12 cellular contexts compared by ENCODE assay signal in the genomic region with DNA sequence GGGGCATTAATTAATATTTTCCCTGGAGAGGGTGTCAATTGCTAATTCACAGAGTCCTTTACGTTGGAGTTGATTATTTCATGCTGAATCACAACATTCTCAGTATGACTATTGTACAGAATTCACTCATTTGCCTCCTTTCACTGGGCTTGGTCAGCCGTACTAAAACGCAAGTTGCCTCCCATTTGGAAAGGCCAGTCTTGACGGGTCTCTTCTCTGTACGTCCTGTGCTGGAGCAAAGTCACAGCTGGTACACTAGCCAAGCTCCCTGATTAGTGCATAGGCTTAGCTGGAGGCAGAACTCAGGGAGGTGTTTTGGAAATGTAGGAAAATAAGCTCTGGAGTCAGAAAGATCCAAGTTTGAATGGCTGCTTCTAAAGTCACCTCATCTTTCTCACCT.
"Had no signal": no experiment of that assay in that cellular context is flagged by ENCODE, and none has a peak within 500 bp of the region (broad histone marks: within the 10 kb centered on the region; RNA-seq: fewer than 3 reads in every experiment).

No MANE protein-coding gene starts in this region.

- H3K27me3 ChIP-seq: cardiac muscle cell had no signal

- H3K9me3 ChIP-seq: left lung, mucosa of descending colon, neutrophil had no signal

- H3K36me3 ChIP-seq: cardiac muscle cell, left lung, neutrophil had no signal

- ATAC-seq: esophagus mucosa; left lung; mucosa of descending colon; naive thymus-derived CD4-positive, alpha-beta T cell; stimulated activated memory B cell treated with anti-CD40 and anti-IgM and Interleukin-4, amounts not matched to agents 10 μg/mL and 1 μg/mL and 100 μg/mL, for 72 hours had no signal

- H3K4me3 ChIP-seq: cardiac muscle cell, left lung, mucosa of descending colon had no signal

- DNase-seq: activated CD4-positive, CD25-positive, alpha-beta regulatory T cell; activated naive CD4-positive, alpha-beta T cell treated with anti-CD3 and anti-CD28 coated beads, Interleukin-2, amount 10 ng/mL, durations not matched to agents 7 days and 5 days; hippocampal formation; left lung; mucosa of descending colon; naive thymus-derived CD4-positive, alpha-beta T cell; T-helper 2 cell had no signal

- H3K27ac ChIP-seq: cardiac muscle cell, left lung, neutrophil, parathyroid adenoma had no signal

- H3K4me1 ChIP-seq: left lung, parathyroid adenoma had no signal
